Comparison of ENCODE assay signal across 8 cellular contexts in the genomic region with DNA sequence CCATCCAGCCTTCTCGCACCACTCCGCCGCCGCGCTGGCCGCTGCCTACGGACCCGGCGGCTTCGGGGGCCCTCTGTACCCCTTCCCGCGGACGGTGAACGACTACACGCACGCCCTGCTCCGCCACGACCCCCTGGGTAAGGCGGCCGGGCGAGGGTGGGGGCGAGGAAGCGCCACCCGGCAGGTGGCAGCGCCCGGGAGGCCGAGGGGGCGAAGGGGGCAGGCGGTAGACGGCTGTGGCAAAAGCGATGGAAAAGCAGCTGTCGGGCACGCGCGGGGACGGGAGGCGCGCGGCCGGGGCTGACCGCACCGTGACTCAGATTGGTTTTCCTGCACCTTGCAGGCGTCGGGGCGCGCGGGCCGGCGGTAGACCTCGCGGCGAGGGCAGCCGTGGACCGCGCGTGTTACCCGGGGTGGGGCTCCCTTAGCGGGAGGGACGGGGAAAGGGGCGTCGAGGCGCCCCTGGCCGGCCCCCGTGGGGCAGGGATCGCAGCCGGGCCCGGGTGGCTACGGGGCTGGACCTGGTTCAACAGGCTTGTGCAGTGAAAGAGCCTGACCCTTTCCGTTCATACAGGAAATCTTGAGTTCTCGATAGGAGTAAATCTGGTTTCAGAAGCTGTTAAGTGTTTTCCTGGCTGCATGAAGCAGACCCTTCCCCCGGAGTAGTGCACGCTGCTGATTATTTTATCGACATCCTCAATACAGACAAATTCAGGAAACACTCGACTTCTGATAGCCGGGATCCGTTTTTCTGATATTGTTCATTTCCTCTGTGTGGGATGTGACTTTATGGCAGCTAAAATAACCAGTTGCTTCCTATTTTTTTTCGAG. TPM values are rescaled to one million over a fixed set of nuclear protein-coding genes. Genes with fewer than 3 reads are reported as not detected.
A peak's percentile ranks its signal among the peaks of the same experiment; 100 is the strongest.
DNase-seq lines count a peak whose midpoint lies in the region; ATAC-seq and TF ChIP-seq lines count a peak whose summit lies in the region.

No MANE protein-coding gene starts in this region.

- H3K36me3 ChIP-seq in BLaER1 treated with 17β-estradiol and CSF1 and Interleukin-3, amounts not matched to agents 10 nM and 100 nM, result peaks cover 19 to 56% (median 39%) of the 10 kb centered on the region in 11 experiments
- H3K36me3 ChIP-seq in RWPE2 (ENCODE audit: low read depth), result peaks cover 12% of the 10 kb centered on the region; the same call in 1 of the 2 replicates
- no peaks in the 10 kb centered on the region for H3K36me3 ChIP-seq in trophoblast cell (ENCODE audit: control insufficient read depth in 1 of 2, insufficient read depth in 2 of 2, low read length in 2 of 2)

- H3K23ac ChIP-seq in trophoblast cell (ENCODE audit: low read length), result no peak overlapping the region

- peak overlapping the region; percentile 87 to 99 (median 94) for H3K27ac ChIP-seq in BLaER1 treated with 17β-estradiol and CSF1 and Interleukin-3, amounts not matched to agents 10 nM and 100 nM
- H3K27ac ChIP-seq in RWPE2 (ENCODE audit: poor library complexity, severe bottlenecking) (no peak overlapping the region), trophoblast cell (ENCODE audit: low read depth, low read length) (no peak overlapping the region)

- H3K4ac ChIP-seq in trophoblast cell (ENCODE audit: low read depth, low read length), result no peak overlapping the region

- H3K14ac ChIP-seq in trophoblast cell (ENCODE audit: low read length), result no peak overlapping the region

- H3K27me3 Mint-ChIP-seq in HFFc6 (ENCODE audit: insufficient read depth), result peaks cover 6% of the 10 kb centered on the region; the same call in 1 of the 2 replicates

- peak overlapping the region; percentile 72 to 99 (median 94) for H3K4me3 ChIP-seq in BLaER1 treated with 17β-estradiol and CSF1 and Interleukin-3, amounts not matched to agents 10 nM and 100 nM
- H3K4me3 ChIP-seq in RWPE2 (ENCODE audit: severe bottlenecking), result peak overlapping the region; percentile 91
- peak overlapping the region; percentile 50 for H3K4me3 ChIP-seq in trophoblast cell (ENCODE audit: low read depth, low read length)

- DNase-seq in HFFc6 (peak; percentile 33), RWPE2 (ENCODE audit: low spot score) (peak; percentile 60), Right ventricle myocardium superior (peak; percentile 77), trophoblast cell (peak; percentile 21 to 24), NCI-H2171 treated with DMSO at 0.1 percent for 48 hours (lab: John Stamatoyannopoulos, UW) (no peak)
- DNase-seq in activated naive CD4-positive, alpha-beta T cell treated with Interleukin-2 at 50 U/mL for 16 hours, result peak; percentile 71

- H3K27ac Mint-ChIP-seq in HFFc6, result no peak overlapping the region

- peaks cover 25 to 46% (median 35%) of the 10 kb centered on the region in 10 experiments for H3K4me1 ChIP-seq in BLaER1 treated with 17β-estradiol and CSF1 and Interleukin-3, amounts not matched to agents 10 nM and 100 nM
- no peaks in the 10 kb centered on the region for H3K4me1 ChIP-seq in RWPE2 (ENCODE audit: insufficient read depth, poor library complexity, severe bottlenecking)
- H3K4me1 ChIP-seq in trophoblast cell (ENCODE audit: control insufficient read depth in 1 of 2, insufficient read depth in 2 of 2, low read length in 2 of 2), result peaks cover 17 to 23% of the 10 kb centered on the region in 2 experiments

- peak overlapping the region; percentile 66 for H2AFZ ChIP-seq in trophoblast cell (ENCODE audit: insufficient read depth, low read length, poor library complexity)

- H4K20me1 ChIP-seq in BLaER1 treated with 17β-estradiol and CSF1 and Interleukin-3, amounts not matched to agents 10 nM and 100 nM, result peaks cover 0 to 36% (median 21%) of the 10 kb centered on the region in 11 experiments; a peak in 12 of 22 replicates

- peaks cover 17% of the 10 kb centered on the region for H3K36me3 Mint-ChIP-seq in HFFc6 (ENCODE audit: low read depth)

- H2BK12ac ChIP-seq in trophoblast cell (ENCODE audit: low read length), result no peak overlapping the region

- H3K27me3 ChIP-seq in BLaER1 treated with 17β-estradiol and CSF1 and Interleukin-3, amounts not matched to agents 10 nM and 100 nM, result peaks cover 0 to 50% (median 22%) of the 10 kb centered on the region in 11 experiments; a peak in 17 of 22 replicates
- H3K27me3 ChIP-seq in RWPE2 (ENCODE audit: insufficient read depth, poor library complexity, severe bottlenecking) (no peaks in the 10 kb centered on the region), trophoblast cell (ENCODE audit: insufficient read depth, low read length) (peaks cover 54% of the 10 kb centered on the region)

- H3K9me3 Mint-ChIP-seq in HFFc6, result peaks cover 7% of the 10 kb centered on the region; the same call in 1 of the 2 replicates

- no peaks in the 10 kb centered on the region for H3K79me2 ChIP-seq in trophoblast cell (ENCODE audit: control insufficient read depth, insufficient read depth, low read length, poor library complexity)

- H4K12ac ChIP-seq in trophoblast cell (ENCODE audit: low read depth, low read length), result no peak overlapping the region

- TF ChIP-seq CTCF in HFFc6 (IDR thresholded peaks at IDR 0.05), result no peak
- TF ChIP-seq CTCF in RWPE2 (IDR thresholded peaks at IDR 0.05; ENCODE audit: poor library complexity, severe bottlenecking), result no peak

- intact Hi-C loops in Right ventricle myocardium superior (cut with DNase I), result no loop called here

- H3K4me3 Mint-ChIP-seq in HFFc6, result peak overlapping the region; percentile 76

- peaks cover 11 to 14% (median 14%) of the 10 kb centered on the region in 11 experiments for H3K9me3 ChIP-seq in BLaER1 treated with 17β-estradiol and CSF1 and Interleukin-3, amounts not matched to agents 10 nM and 100 nM (replicated peaks in 1 of 11)
- no peaks in the 10 kb centered on the region for H3K9me3 ChIP-seq in RWPE2 (ENCODE audit: severe bottlenecking)
- H3K9me3 ChIP-seq in trophoblast cell (ENCODE audit: insufficient read depth, low read depth, low read length), result peaks cover 5% of the 10 kb centered on the region

- H3K4me1 Mint-ChIP-seq in HFFc6 (ENCODE audit: low read depth), result peaks cover 23% of the 10 kb centered on the region

- H3K18ac ChIP-seq in trophoblast cell (ENCODE audit: low read length), result peak overlapping the region; percentile 46

- H4K8ac ChIP-seq in trophoblast cell (ENCODE audit: low read depth, low read length), result peak overlapping the region; percentile 56

- H2BK5ac ChIP-seq in trophoblast cell (ENCODE audit: low read depth, low read length, poor library complexity), result no peak overlapping the region

- no peak overlapping the region for H2BK120ac ChIP-seq in trophoblast cell (ENCODE audit: insufficient read depth, low read length, poor library complexity)

- ATAC-seq in RWPE2 (ENCODE audit: low read depth), result peak; percentile 9; the same call in 2 of the 3 replicates
- ATAC-seq in Right ventricle myocardium superior (ENCODE audit: poor library complexity), result peak; percentile 62
- ATAC-seq in GM21786 (IDR thresholded peaks at IDR 0.05; ENCODE audit: unreplicated experiment), result no peak

- no CpG with 5 or more reads among the region's 77 CpGs for whole genome bisulfite sequencing in trophoblast cell (ENCODE audit: extremely low coverage, insufficient coverage, insufficient read length)

- no peak overlapping the region for H2AK5ac ChIP-seq in trophoblast cell (ENCODE audit: low read length)

- H3K4me2 ChIP-seq in BLaER1 treated with 17β-estradiol and CSF1 and Interleukin-3, amounts not matched to agents 10 nM and 100 nM, result peak overlapping the region; percentile 83 to 99 (median 93)
- H3K4me2 ChIP-seq in trophoblast cell (ENCODE audit: low read length), result peak overlapping the region; percentile 68

- H4K91ac ChIP-seq in trophoblast cell (ENCODE audit: low read depth, low read length), result no peak overlapping the region

- H3K9ac ChIP-seq in BLaER1 treated with 17β-estradiol and CSF1 and Interleukin-3, amounts not matched to agents 10 nM and 100 nM, result peak overlapping the region; percentile 89 to 98 (median 96)
- no peak overlapping the region for H3K9ac ChIP-seq in trophoblast cell (ENCODE audit: low read length)

- H3K79me1 ChIP-seq in trophoblast cell (ENCODE audit: low read length), result no peaks in the 10 kb centered on the region

RNA-seq across cellular contexts. Expression of a gene that starts 0.7 kb away (rescaled TPM):
- total RNA-seq in HFFc6 (2021; fragmentation: NEBNext Ultra II Directional; extraction: Animal tissue kit (Norgen Biotek cat#: 25700)), result 1 to 10 TPM; 2.4 to 5.0 (median 4.6) TPM
- 2.6 TPM for total RNA-seq in Right ventricle myocardium superior
- polyA plus RNA-seq in trophoblast cell (2013), result not detected in 2 replicates

Comparison
In these comparisons a context has a peak if more than half of its experiments do, and no peak if none do; other contexts are left out.
1. H3K27ac ChIP-seq: peak in BLaER1 treated with 17β-estradiol and CSF1 and Interleukin-3, amounts not matched to agents 10 nM and 100 nM (11 of 11); none in RWPE2 (single experiment) and trophoblast cell (single experiment).
2. Peak in every context shown above with its lines, with median percentiles within 50 percentile points of each other: H3K4me3 ChIP-seq.